1 cellular context compared by ENCODE assay signal in genomic region chr7:36216063-36216684, GRCh38.
TF ChIP-seq lines count a peak whose summit lies in the region.

No MANE protein-coding gene starts in this region.

TF ChIP-seq in HepG2, 621 proteins besides CTCF, POLR2A, EP300 and RAD21 (continued from another document):
- TF ChIP-seq IKZF5 (CRISPR knock-in tag; IDR thresholded peaks at IDR 0.05) (0 out of 2 replicates have a peak, but pooled peaks have one; percentile 35), POGZ (CRISPR knock-in tag; IDR thresholded peaks at IDR 0.05) (peak; percentile 43; the same call in 1 of the 2 replicates), ZNF446 (CRISPR knock-in tag; IDR thresholded peaks at IDR 0.05) (no peak), MXI1 (IDR thresholded peaks at IDR 0.05; ENCODE audit: borderline replicate concordance, low read depth, low read length) (peak; percentile 45; the same call in 1 of the 3 replicates), ELF3 (CRISPR knock-in tag; IDR thresholded peaks at IDR 0.05) (0 out of 2 replicates have a peak, but pooled peaks have one; percentile 13), NPAS2 (CRISPR knock-in tag; IDR thresholded peaks at IDR 0.05; ENCODE audit: borderline replicate concordance) (no peak), FOXJ3 (CRISPR knock-in tag; IDR thresholded peaks at IDR 0.05; ENCODE audit: borderline replicate concordance) (peak; percentile 37; the same call in 1 of the 2 replicates), ZNF20 (CRISPR knock-in tag; IDR thresholded peaks at IDR 0.05) (no peak), ARID3A (IDR thresholded peaks at IDR 0.05; ENCODE audit: low read depth, low read length) (0 out of 2 replicates have a peak, but pooled peaks have one; percentile 19), SP140L (CRISPR knock-in tag; IDR thresholded peaks at IDR 0.05; ENCODE audit: borderline replicate concordance) (no peak), KDM6A (CRISPR knock-in tag; IDR thresholded peaks at IDR 0.05; ENCODE audit: low read depth) (no peak), ISX (CRISPR knock-in tag; conservative IDR thresholded peaks at IDR 0.05) (no peak), HDAC2 (CRISPR knock-in tag; IDR thresholded peaks at IDR 0.05) (peak; percentile 47; the same call in 1 of the 2 replicates), MIXL1 (CRISPR knock-in tag; IDR thresholded peaks at IDR 0.05) (peak; percentile 51; the same call in 1 of the 2 replicates), SNAI1 (CRISPR knock-in tag; IDR thresholded peaks at IDR 0.05; ENCODE audit: borderline replicate concordance) (no peak), ZNF790 (CRISPR knock-in tag; IDR thresholded peaks at IDR 0.05; ENCODE audit: borderline replicate concordance) (no peak), MED1 (CRISPR knock-in tag; IDR thresholded peaks at IDR 0.05) (peak; percentile 39; the same call in 1 of the 2 replicates), ZNF709 (CRISPR knock-in tag; IDR thresholded peaks at IDR 0.05) (no peak), IKZF4 (CRISPR knock-in tag; IDR thresholded peaks at IDR 0.05; ENCODE audit: borderline replicate concordance, low read depth, not compliant biosample characterization) (no peak), SOX6 (IDR thresholded peaks at IDR 0.05) (no peak), SOX6 (CRISPR knock-in tag; IDR thresholded peaks at IDR 0.05) (0 out of 2 replicates have a peak, but pooled peaks have one; percentile 23), KDM2A (CRISPR knock-in tag; IDR thresholded peaks at IDR 0.05; ENCODE audit: borderline replicate concordance, low read depth) (no peak), MAF1 (CRISPR knock-in tag; IDR thresholded peaks at IDR 0.05; ENCODE audit: borderline replicate concordance) (no peak), KAT8 (CRISPR knock-in tag; IDR thresholded peaks at IDR 0.05) (0 out of 2 replicates have a peak, but pooled peaks have one; percentile 27), TBX2 (CRISPR knock-in tag; IDR thresholded peaks at IDR 0.05; ENCODE audit: borderline replicate concordance) (peak; percentile 29; the same call in 1 of the 2 replicates), JARID2 (CRISPR knock-in tag; IDR thresholded peaks at IDR 0.05; ENCODE audit: insufficient replicate concordance) (no peak), ZFP1 (CRISPR knock-in tag; IDR thresholded peaks at IDR 0.05) (no peak), CEBPB (IDR thresholded peaks at IDR 0.05; ENCODE audit: borderline replicate concordance, low read depth, low read length) (peak; percentile 75; the same call in 1 of the 2 replicates)
- TF ChIP-seq, protein P1, sequence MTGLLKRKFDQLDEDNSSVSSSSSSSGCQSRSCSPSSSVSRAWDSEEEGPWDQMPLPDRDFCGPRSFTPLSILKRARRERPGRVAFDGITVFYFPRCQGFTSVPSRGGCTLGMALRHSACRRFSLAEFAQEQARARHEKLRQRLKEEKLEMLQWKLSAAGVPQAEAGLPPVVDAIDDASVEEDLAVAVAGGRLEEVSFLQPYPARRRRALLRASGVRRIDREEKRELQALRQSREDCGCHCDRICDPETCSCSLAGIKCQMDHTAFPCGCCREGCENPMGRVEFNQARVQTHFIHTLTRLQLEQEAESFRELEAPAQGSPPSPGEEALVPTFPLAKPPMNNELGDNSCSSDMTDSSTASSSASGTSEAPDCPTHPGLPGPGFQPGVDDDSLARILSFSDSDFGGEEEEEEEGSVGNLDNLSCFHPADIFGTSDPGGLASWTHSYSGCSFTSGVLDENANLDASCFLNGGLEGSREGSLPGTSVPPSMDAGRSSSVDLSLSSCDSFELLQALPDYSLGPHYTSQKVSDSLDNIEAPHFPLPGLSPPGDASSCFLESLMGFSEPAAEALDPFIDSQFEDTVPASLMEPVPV (CRISPR knock-in tag; IDR thresholded peaks at IDR 0.05) = no peak
- TF ChIP-seq, protein P2, sequence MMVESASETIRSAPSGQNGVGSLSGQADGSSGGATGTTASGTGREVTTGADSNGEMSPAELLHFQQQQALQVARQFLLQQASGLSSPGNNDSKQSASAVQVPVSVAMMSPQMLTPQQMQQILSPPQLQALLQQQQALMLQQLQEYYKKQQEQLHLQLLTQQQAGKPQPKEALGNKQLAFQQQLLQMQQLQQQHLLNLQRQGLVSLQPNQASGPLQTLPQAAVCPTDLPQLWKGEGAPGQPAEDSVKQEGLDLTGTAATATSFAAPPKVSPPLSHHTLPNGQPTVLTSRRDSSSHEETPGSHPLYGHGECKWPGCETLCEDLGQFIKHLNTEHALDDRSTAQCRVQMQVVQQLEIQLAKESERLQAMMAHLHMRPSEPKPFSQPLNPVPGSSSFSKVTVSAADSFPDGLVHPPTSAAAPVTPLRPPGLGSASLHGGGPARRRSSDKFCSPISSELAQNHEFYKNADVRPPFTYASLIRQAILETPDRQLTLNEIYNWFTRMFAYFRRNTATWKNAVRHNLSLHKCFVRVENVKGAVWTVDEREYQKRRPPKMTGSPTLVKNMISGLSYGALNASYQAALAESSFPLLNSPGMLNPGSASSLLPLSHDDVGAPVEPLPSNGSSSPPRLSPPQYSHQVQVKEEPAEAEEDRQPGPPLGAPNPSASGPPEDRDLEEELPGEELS (CRISPR knock-in tag; IDR thresholded peaks at IDR 0.05) = peak; percentile 26; the same call in 1 of the 2 replicates
- TF ChIP-seq, protein P3, sequence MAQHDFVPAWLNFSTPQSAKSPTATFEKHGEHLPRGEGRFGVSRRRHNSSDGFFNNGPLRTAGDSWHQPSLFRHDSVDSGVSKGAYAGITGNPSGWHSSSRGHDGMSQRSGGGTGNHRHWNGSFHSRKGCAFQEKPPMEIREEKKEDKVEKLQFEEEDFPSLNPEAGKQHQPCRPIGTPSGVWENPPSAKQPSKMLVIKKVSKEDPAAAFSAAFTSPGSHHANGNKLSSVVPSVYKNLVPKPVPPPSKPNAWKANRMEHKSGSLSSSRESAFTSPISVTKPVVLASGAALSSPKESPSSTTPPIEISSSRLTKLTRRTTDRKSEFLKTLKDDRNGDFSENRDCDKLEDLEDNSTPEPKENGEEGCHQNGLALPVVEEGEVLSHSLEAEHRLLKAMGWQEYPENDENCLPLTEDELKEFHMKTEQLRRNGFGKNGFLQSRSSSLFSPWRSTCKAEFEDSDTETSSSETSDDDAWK (CRISPR knock-in tag; IDR thresholded peaks at IDR 0.05) = no peak
- TF ChIP-seq, protein P4, sequence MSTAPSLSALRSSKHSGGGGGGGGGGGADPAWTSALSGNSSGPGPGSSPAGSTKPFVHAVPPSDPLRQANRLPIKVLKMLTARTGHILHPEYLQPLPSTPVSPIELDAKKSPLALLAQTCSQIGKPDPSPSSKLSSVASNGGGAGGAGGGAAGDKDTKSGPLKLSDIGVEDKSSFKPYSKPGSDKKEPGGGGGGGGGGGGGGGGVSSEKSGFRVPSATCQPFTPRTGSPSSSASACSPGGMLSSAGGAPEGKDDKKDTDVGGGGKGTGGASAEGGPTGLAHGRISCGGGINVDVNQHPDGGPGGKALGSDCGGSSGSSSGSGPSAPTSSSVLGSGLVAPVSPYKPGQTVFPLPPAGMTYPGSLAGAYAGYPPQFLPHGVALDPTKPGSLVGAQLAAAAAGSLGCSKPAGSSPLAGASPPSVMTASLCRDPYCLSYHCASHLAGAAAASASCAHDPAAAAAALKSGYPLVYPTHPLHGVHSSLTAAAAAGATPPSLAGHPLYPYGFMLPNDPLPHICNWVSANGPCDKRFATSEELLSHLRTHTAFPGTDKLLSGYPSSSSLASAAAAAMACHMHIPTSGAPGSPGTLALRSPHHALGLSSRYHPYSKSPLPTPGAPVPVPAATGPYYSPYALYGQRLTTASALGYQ (CRISPR knock-in tag; IDR thresholded peaks at IDR 0.05) = no peak
TF ChIP-seq in HepG2: peak in this region for 45.
